1 cellular context compared by ENCODE assay signal in genomic region chr1:149887196-149887455, GRCh38.
TF ChIP-seq lines count a peak whose summit lies in the region.

No MANE protein-coding gene starts in this region.

TF ChIP-seq in A549, 52 proteins besides CTCF, POLR2A, EP300 and RAD21 (continued from another document):
- TF ChIP-seq CHD2 (IDR thresholded peaks at IDR 0.05; ENCODE audit: low read length, partially characterized antibody), result peak; percentile 7
- TF ChIP-seq PHF8 (IDR thresholded peaks at IDR 0.05; ENCODE audit: borderline replicate concordance, low read depth), result 0 out of 2 replicates have a peak, but pooled peaks have one; percentile 34
- TF ChIP-seq REST (IDR thresholded peaks at IDR 0.05), result 0 out of 2 replicates have a peak, but pooled peaks have one; percentile 11
